12 cellular contexts compared by ENCODE assay signal in the genomic region with DNA sequence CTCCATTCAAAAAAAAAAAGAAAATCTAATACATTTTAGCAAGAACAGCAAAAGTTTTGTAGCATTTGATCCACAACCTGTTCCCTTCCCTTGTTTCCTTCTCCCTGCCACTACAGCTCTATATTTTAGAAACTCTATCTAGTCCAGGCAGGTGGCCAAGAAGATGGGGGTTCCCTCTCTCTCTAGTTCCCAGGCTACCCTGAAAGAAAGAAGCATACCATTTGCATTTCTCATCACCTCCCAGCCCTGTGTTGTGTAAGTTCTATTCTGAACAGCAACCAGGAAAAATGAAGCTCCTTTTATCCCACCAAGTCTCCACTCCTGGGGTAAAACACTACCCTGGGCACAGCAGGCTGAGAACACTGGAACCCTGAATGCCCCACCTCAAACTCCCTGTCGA.
A peak's percentile ranks its signal among the peaks of the same experiment; 100 is the strongest.
DNase-seq lines count a peak whose midpoint lies in the region; FAIRE-seq and TF ChIP-seq lines count a peak whose summit lies in the region.
"Had no signal": no experiment of that assay in that cellular context is flagged by ENCODE, and none has a peak within 500 bp of the region (broad histone marks: within the 10 kb centered on the region; RNA-seq: fewer than 3 reads in every experiment).

No MANE protein-coding gene starts in this region.

- peak overlapping the region; percentile 93 for H3K27ac Mint-ChIP-seq in HFFc6
- peak overlapping the region; percentile 78 for H3K27ac Mint-ChIP-seq in astrocyte (ENCODE audit: unreplicated experiment)

- no peak overlapping the region for H2AFZ ChIP-seq in astrocyte (ENCODE audit: low read depth, low read length)

- H3K4me1 ChIP-seq in astrocyte (ENCODE audit: insufficient read depth, low read length) (peaks cover 17% of the 10 kb centered on the region), stomach smooth muscle (ENCODE audit: control insufficient read depth, insufficient read depth, low read length) (peaks cover 5% of the 10 kb centered on the region)

- H3K79me2 ChIP-seq in astrocyte (ENCODE audit: insufficient read depth, low read length) = no peaks in the 10 kb centered on the region

- H3K36me3 Mint-ChIP-seq in HFFc6 (ENCODE audit: low read depth) (peaks cover 15% of the 10 kb centered on the region; the same call in 1 of the 2 replicates), astrocyte (ENCODE audit: low read depth, unreplicated experiment) (no peaks in the 10 kb centered on the region)

- peaks cover 1% of the 10 kb centered on the region; the same call in 1 of the 2 replicates for H3K27me3 Mint-ChIP-seq in HFFc6 (ENCODE audit: insufficient read depth)
- H3K27me3 Mint-ChIP-seq in astrocyte (ENCODE audit: low read depth, unreplicated experiment) = no peaks in the 10 kb centered on the region

- H3K4me2 ChIP-seq in astrocyte (ENCODE audit: low read length) = peak overlapping the region; percentile 61

- H3K27me3 ChIP-seq in astrocyte (ENCODE audit: insufficient read depth, low read length) (no peaks in the 10 kb centered on the region), stomach smooth muscle (ENCODE audit: control insufficient read depth in 1 of 2, insufficient read depth in 2 of 2, low read length in 2 of 2) (no peaks in the 10 kb centered on the region)

- H3K9ac ChIP-seq in astrocyte (ENCODE audit: low read length) = peak overlapping the region; percentile 77
- H3K9ac ChIP-seq in stomach smooth muscle (ENCODE audit: low read length in 2 of 2) = no peak overlapping the region

- no peak overlapping the region for H3K4me3 ChIP-seq in astrocyte (ENCODE audit: insufficient read depth, low read depth, low read length)
- no peak overlapping the region for H3K4me3 ChIP-seq in stomach smooth muscle (ENCODE audit: low read length in 2 of 2)
- H3K4me3 ChIP-seq: SK-N-MC had no signal

- no peak for TF ChIP-seq CTCF in HFFc6 (IDR thresholded peaks at IDR 0.05)
- TF ChIP-seq CTCF in astrocyte (IDR thresholded peaks at IDR 0.05; ENCODE audit: insufficient read depth, low read depth, low read length) = no peak

- DNase-seq in HFFc6 = peak; percentile 92
- peak; percentile 92 for DNase-seq in astrocyte (ENCODE audit: low read depth)
- peak; percentile 63 for DNase-seq in hepatic stellate cell (ENCODE audit: low spot score)
- no peak for DNase-seq in occipital lobe (lab: John Stamatoyannopoulos, UW)
- no peak for DNase-seq in KG1 (lab: John Stamatoyannopoulos, UW)
- no peak for DNase-seq in DMS 273 (lab: John Stamatoyannopoulos, UW; ENCODE audit: unreplicated experiment)
- DNase-seq: activated CD8-positive, alpha-beta memory T cell treated with anti-CD3 and anti-CD28 coated beads for 24 hours; hypothalamus; NCI-H446 treated with DMSO at 0.1 percent for 48 hours; posterior cingulate gyrus had no signal

- H3K36me3 ChIP-seq in astrocyte (ENCODE audit: insufficient read depth, low read length) (peaks cover 2% of the 10 kb centered on the region), stomach smooth muscle (ENCODE audit: control insufficient read depth in 2 of 2, insufficient read depth in 2 of 2, low read length in 2 of 2) (peaks cover 0 to 8% of the 10 kb centered on the region in 2 donors)

- peak; percentile 93 for FAIRE-seq in astrocyte (lab: Jason Lieb, UNC)

- peak overlapping the region; percentile 74 for H3K27ac ChIP-seq in astrocyte (ENCODE audit: low read depth, low read length)
- peak overlapping the region; percentile 24 for H3K27ac ChIP-seq in stomach smooth muscle (ENCODE audit: low read length)
- H3K27ac ChIP-seq: SK-N-MC had no signal

- no peaks in the 10 kb centered on the region for H3K9me3 Mint-ChIP-seq in HFFc6
- no peaks in the 10 kb centered on the region for H3K9me3 Mint-ChIP-seq in astrocyte (ENCODE audit: unreplicated experiment)

- no peaks in the 10 kb centered on the region for H3K9me3 ChIP-seq in astrocyte (ENCODE audit: insufficient read depth, low read depth, low read length)
- H3K9me3 ChIP-seq in stomach smooth muscle (ENCODE audit: control insufficient read depth in 2 of 2, low read length in 2 of 2) = no peaks in the 10 kb centered on the region

- no peaks in the 10 kb centered on the region for H4K20me1 ChIP-seq in astrocyte (ENCODE audit: insufficient read depth, low read length)

- H3K4me1 Mint-ChIP-seq in HFFc6 (ENCODE audit: low read depth) (peaks cover 32% of the 10 kb centered on the region), astrocyte (ENCODE audit: low read depth, unreplicated experiment) (peaks cover 26% of the 10 kb centered on the region)

- peak overlapping the region; percentile 68 for H3K4me3 Mint-ChIP-seq in HFFc6
- no peak overlapping the region for H3K4me3 Mint-ChIP-seq in astrocyte (ENCODE audit: unreplicated experiment)

Comparison
In these comparisons a context has a peak if more than half of its experiments do, and no peak if none do; other contexts are left out.
1. DNase-seq: peak in HFFc6 (single experiment), astrocyte (single experiment) and hepatic stellate cell (single experiment); none in occipital lobe (single experiment), KG1 (single experiment) and DMS 273 (single experiment).